ENCODE assay signal across 1 cellular context in genomic region chr16:86316967-86317616, GRCh38.
TF ChIP-seq lines count a peak whose summit lies in the region.

No MANE protein-coding gene starts in this region.

TF ChIP-seq in HCT116, 20 proteins besides CTCF, POLR2A, EP300 and RAD21:
- TF ChIP-seq EZH2phosphoT487 (IDR thresholded peaks at IDR 0.05; ENCODE audit: borderline replicate concordance) (no peak), FOSL1 (IDR thresholded peaks at IDR 0.05; ENCODE audit: low read depth) (no peak), SIN3A (IDR thresholded peaks at IDR 0.05; ENCODE audit: low read depth) (no peak), ZBTB33 (IDR thresholded peaks at IDR 0.05; ENCODE audit: extremely low read depth, insufficient replicate concordance, low read length) (no peak), CEBPB (IDR thresholded peaks at IDR 0.05; ENCODE audit: low read depth) (no peak), EGR1 (IDR thresholded peaks at IDR 0.05; ENCODE audit: low read depth) (no peak), JUND (IDR thresholded peaks at IDR 0.05) (no peak), POLR2AphosphoS5 (IDR thresholded peaks at IDR 0.05; ENCODE audit: low read depth, low read length) (no peak), ELF1 (IDR thresholded peaks at IDR 0.05; ENCODE audit: borderline replicate concordance, low read depth) (no peak), YY1 (IDR thresholded peaks at IDR 0.05; ENCODE audit: extremely low read depth, insufficient replicate concordance, low read depth, low read length) (no peak), EZH2 (IDR thresholded peaks at IDR 0.05) (no peak), TCF7L2 (IDR thresholded peaks at IDR 0.05; ENCODE audit: borderline replicate concordance, extremely low read depth, insufficient read depth, insufficient read length) (no peak), REST (IDR thresholded peaks at IDR 0.05; ENCODE audit: low read depth) (no peak), ZFX (IDR thresholded peaks at IDR 0.05) (no peak), ZNF274 (IDR thresholded peaks at IDR 0.05; ENCODE audit: low read depth, low read length) (no peak)
